ENCODE assay signal across 14 cellular contexts in genomic region chr5:35237580-35238376, GRCh38. TPM values are rescaled to one million over a fixed set of nuclear protein-coding genes. Genes with fewer than 3 reads are reported as not detected.
DNase-seq lines count a peak whose midpoint lies in the region; ATAC-seq and TF ChIP-seq lines count a peak whose summit lies in the region.
"Had no signal": no experiment of that assay in that cellular context is flagged by ENCODE, and none has a peak within 500 bp of the region (broad histone marks: within the 10 kb centered on the region; RNA-seq: fewer than 3 reads in every experiment).

No MANE protein-coding gene starts in this region.

- no peaks in the 10 kb centered on the region for H3K36me3 ChIP-seq in osteoblast (ENCODE audit: insufficient read depth, low read length)
- H3K36me3 ChIP-seq: prostate gland, WERI-Rb-1 had no signal

- H3K27me3 ChIP-seq in osteoblast (ENCODE audit: insufficient read depth, low read length), result peaks cover 7% of the 10 kb centered on the region

- TF ChIP-seq CTCF in 22Rv1 (IDR thresholded peaks at IDR 0.05), result no peak
- TF ChIP-seq CTCF in VCaP (conservative IDR thresholded peaks at IDR 0.05), result no peak
- TF ChIP-seq CTCF in osteoblast (IDR thresholded peaks at IDR 0.05; ENCODE audit: extremely low read depth, low read depth, low read length), result no peak

- H3K4me1 ChIP-seq in osteoblast (ENCODE audit: insufficient read depth, low read length), result no peaks in the 10 kb centered on the region
- H3K4me1 ChIP-seq: prostate gland had no signal

- CTCF ChIA-PET in activated CD8-positive, alpha-beta memory T cell treated with anti-CD3 and anti-CD28 coated beads, Interleukin-2, amount 10 ng/mL, durations not matched to agents 7 days and 5 days (lab: Charles Lee), result no interaction called here

- DNase-seq in osteoblast (ENCODE audit: insufficient read length, low spot score, missing footprints), result no peak
- no peak for DNase-seq in activated T-helper 1 cell treated with anti-CD3 and anti-CD28 coated beads, Interleukin-12 subunit alpha, Interleukin-12 subunit beta, Interleukin-2, Interleukin-4 antibody, amounts not matched to agents 30 ng/mL and 10 ng/mL and 1 ng/mL, durations not matched to agents 14 hours and 24 hours and 36 hours (ENCODE audit: low spot score)
- DNase-seq in NCI-H82 treated with DMSO at 0.1 percent for 48 hours (lab: John Stamatoyannopoulos, UW; ENCODE audit: unreplicated experiment), result no peak
- DNase-seq in activated CD8-positive, alpha-beta memory T cell treated with anti-CD3 and anti-CD28 coated beads, Interleukin-2, amount 10 ng/mL, durations not matched to agents 7 days and 5 days, result no peak
- DNase-seq: NCI-H2171 treated with DMSO at 0.1 percent for 48 hours; stimulated activated CD4-positive, alpha-beta T cell treated with anti-CD3 and anti-CD28 coated beads, Interleukin-4, amount 100 ng/mL, for 1 hour; WERI-Rb-1 had no signal

- no peak overlapping the region for H3K4me3 Mint-ChIP-seq in activated T-helper 1 cell treated with anti-CD3 and anti-CD28 coated beads, Interleukin-12 subunit alpha, Interleukin-12 subunit beta, Interleukin-2, Interleukin-4 antibody, amounts not matched to agents 30 ng/mL and 10 ng/mL and 1 ng/mL, durations not matched to agents 14 hours and 24 hours and 36 hours
- H3K4me3 Mint-ChIP-seq in activated CD8-positive, alpha-beta memory T cell treated with anti-CD3 and anti-CD28 coated beads, Interleukin-2, amount 10 ng/mL, durations not matched to agents 7 days and 5 days, result no peak overlapping the region

- H3K79me2 ChIP-seq in osteoblast (ENCODE audit: insufficient read depth, low read length), result no peaks in the 10 kb centered on the region

- no peak overlapping the region for H2AFZ ChIP-seq in osteoblast (ENCODE audit: low read length)

- H3K27ac ChIP-seq in 22Rv1 (peak overlapping the region; percentile 99), VCaP (peak overlapping the region; percentile 92), osteoblast (ENCODE audit: low read depth, low read length) (no peak overlapping the region)
- H3K27ac ChIP-seq: prostate gland, RWPE1, WERI-Rb-1 had no signal

- H3K9me3 Mint-ChIP-seq in activated T-helper 1 cell treated with anti-CD3 and anti-CD28 coated beads, Interleukin-12 subunit alpha, Interleukin-12 subunit beta, Interleukin-2, Interleukin-4 antibody, amounts not matched to agents 30 ng/mL and 10 ng/mL and 1 ng/mL, durations not matched to agents 14 hours and 24 hours and 36 hours, result no peaks in the 10 kb centered on the region
- no peaks in the 10 kb centered on the region for H3K9me3 Mint-ChIP-seq in activated CD8-positive, alpha-beta memory T cell treated with anti-CD3 and anti-CD28 coated beads, Interleukin-2, amount 10 ng/mL, durations not matched to agents 7 days and 5 days (ENCODE audit: low read depth)

- H3K4me2 ChIP-seq in osteoblast (ENCODE audit: insufficient read depth, low read length), result no peak overlapping the region

- no peaks in the 10 kb centered on the region for H3K9me3 ChIP-seq in osteoblast (ENCODE audit: low read depth, low read length)
- H3K9me3 ChIP-seq: prostate gland had no signal

- no peak overlapping the region for H3K27ac Mint-ChIP-seq in activated T-helper 1 cell treated with anti-CD3 and anti-CD28 coated beads, Interleukin-12 subunit alpha, Interleukin-12 subunit beta, Interleukin-2, Interleukin-4 antibody, amounts not matched to agents 30 ng/mL and 10 ng/mL and 1 ng/mL, durations not matched to agents 14 hours and 24 hours and 36 hours
- H3K27ac Mint-ChIP-seq in activated CD8-positive, alpha-beta memory T cell treated with anti-CD3 and anti-CD28 coated beads, Interleukin-2, amount 10 ng/mL, durations not matched to agents 7 days and 5 days, result no peak overlapping the region

- H4K20me1 ChIP-seq in osteoblast (ENCODE audit: insufficient read depth, low read length), result no peaks in the 10 kb centered on the region

- intact Hi-C loops in activated T-helper 1 cell treated with anti-CD3 and anti-CD28 coated beads, Interleukin-12 subunit alpha, Interleukin-12 subunit beta, Interleukin-2, Interleukin-4 antibody, amounts not matched to agents 30 ng/mL and 10 ng/mL and 1 ng/mL, durations not matched to agents 14 hours and 24 hours and 36 hours (cut with micrococcal nuclease), result no loop called here

- no peak overlapping the region for H3K4me3 ChIP-seq in osteoblast (ENCODE audit: insufficient read depth, low read length)
- H3K4me3 ChIP-seq: prostate gland had no signal

- peaks cover 2% of the 10 kb centered on the region for H3K27me3 Mint-ChIP-seq in activated T-helper 1 cell treated with anti-CD3 and anti-CD28 coated beads, Interleukin-12 subunit alpha, Interleukin-12 subunit beta, Interleukin-2, Interleukin-4 antibody, amounts not matched to agents 30 ng/mL and 10 ng/mL and 1 ng/mL, durations not matched to agents 14 hours and 24 hours and 36 hours (ENCODE audit: insufficient read depth)
- peaks cover 6% of the 10 kb centered on the region for H3K27me3 Mint-ChIP-seq in activated CD8-positive, alpha-beta memory T cell treated with anti-CD3 and anti-CD28 coated beads, Interleukin-2, amount 10 ng/mL, durations not matched to agents 7 days and 5 days

- H3K36me3 Mint-ChIP-seq in activated T-helper 1 cell treated with anti-CD3 and anti-CD28 coated beads, Interleukin-12 subunit alpha, Interleukin-12 subunit beta, Interleukin-2, Interleukin-4 antibody, amounts not matched to agents 30 ng/mL and 10 ng/mL and 1 ng/mL, durations not matched to agents 14 hours and 24 hours and 36 hours (ENCODE audit: low read depth), result no peaks in the 10 kb centered on the region
- H3K36me3 Mint-ChIP-seq in activated CD8-positive, alpha-beta memory T cell treated with anti-CD3 and anti-CD28 coated beads, Interleukin-2, amount 10 ng/mL, durations not matched to agents 7 days and 5 days, result no peaks in the 10 kb centered on the region

- peak; percentile 86 for ATAC-seq in GM19395 (IDR thresholded peaks at IDR 0.05; ENCODE audit: unreplicated experiment)
- ATAC-seq in HG02981 (IDR thresholded peaks at IDR 0.05; ENCODE audit: unreplicated experiment), result peak; percentile 89
- no peak for ATAC-seq in activated CD8-positive, alpha-beta memory T cell treated with anti-CD3 and anti-CD28 coated beads, Interleukin-2, amount 10 ng/mL, durations not matched to agents 7 days and 5 days

- no peaks in the 10 kb centered on the region for H3K4me1 Mint-ChIP-seq in activated T-helper 1 cell treated with anti-CD3 and anti-CD28 coated beads, Interleukin-12 subunit alpha, Interleukin-12 subunit beta, Interleukin-2, Interleukin-4 antibody, amounts not matched to agents 30 ng/mL and 10 ng/mL and 1 ng/mL, durations not matched to agents 14 hours and 24 hours and 36 hours (ENCODE audit: low read depth)
- no peaks in the 10 kb centered on the region for H3K4me1 Mint-ChIP-seq in activated CD8-positive, alpha-beta memory T cell treated with anti-CD3 and anti-CD28 coated beads, Interleukin-2, amount 10 ng/mL, durations not matched to agents 7 days and 5 days

RNA-seq across cellular contexts. Expression of gene PRLR, which starts 7.5 kb away (rescaled TPM):
- under 0.01 TPM in 1 of 2 replicates, not detected in the other for total RNA-seq in osteoblast
- not detected in 2 replicates for total RNA-seq in activated T-helper 1 cell treated with anti-CD3 and anti-CD28 coated beads, Interleukin-12 subunit alpha, Interleukin-12 subunit beta, Interleukin-2, Interleukin-4 antibody, amounts not matched to agents 30 ng/mL and 10 ng/mL and 1 ng/mL, durations not matched to agents 14 hours and 24 hours and 36 hours
- under 1 TPM in 1 of 2 experiments, not detected in 1; 0.14 TPM for total RNA-seq in activated CD8-positive, alpha-beta memory T cell treated with anti-CD3 and anti-CD28 coated beads, Interleukin-2, amount 10 ng/mL, durations not matched to agents 7 days and 5 days
- total RNA-seq: lung microvascular endothelial cell had no signal
